Comparison of ENCODE assay signal across 25 cellular contexts in the genomic region with DNA sequence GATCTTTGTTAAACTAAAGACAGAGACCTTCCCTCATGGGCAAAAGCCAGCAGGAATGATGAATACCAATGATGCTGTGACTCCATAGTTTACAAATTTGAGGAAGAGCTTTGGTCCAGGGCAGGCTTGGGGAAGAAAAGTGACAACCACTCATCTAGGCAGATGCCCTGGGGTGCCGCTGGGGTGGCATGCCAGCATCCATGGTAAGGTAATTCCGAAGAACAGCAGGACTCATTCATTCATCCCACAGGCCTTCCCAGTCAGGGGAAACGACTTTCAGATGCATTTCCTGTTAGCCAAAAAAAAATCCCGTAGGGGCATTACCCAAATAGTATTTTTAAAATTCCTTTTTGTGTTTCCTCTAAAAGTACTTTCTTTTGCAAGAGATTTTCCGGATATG.
"Had no signal": no experiment of that assay in that cellular context is flagged by ENCODE, and none has a peak within 500 bp of the region (broad histone marks: within the 10 kb centered on the region; RNA-seq: fewer than 3 reads in every experiment).

No MANE protein-coding gene starts in this region.

- H3K4me3 Mint-ChIP-seq: activated CD8-positive, alpha-beta T cell treated with anti-CD3 and anti-CD28 coated beads, Interleukin-2, amount 10 ng/mL, durations not matched to agents 7 days and 5 days; activated naive CD4-positive, alpha-beta T cell treated with anti-CD3 and anti-CD28 coated beads, Interleukin-2, amount 50 U/mL, for 24 hours; central memory CD8-positive, alpha-beta T cell; T-helper 17 cell; WTC11 had no signal

- H3K27ac Mint-ChIP-seq: activated CD8-positive, alpha-beta T cell treated with anti-CD3 and anti-CD28 coated beads, Interleukin-2, amount 10 ng/mL, durations not matched to agents 7 days and 5 days; activated naive CD4-positive, alpha-beta T cell treated with anti-CD3 and anti-CD28 coated beads, Interleukin-2, amount 50 U/mL, for 24 hours; T-helper 17 cell; WTC11 had no signal

- H3K27ac ChIP-seq: body of pancreas, Peyer's patch had no signal

- H3K9me3 Mint-ChIP-seq: activated naive CD4-positive, alpha-beta T cell treated with anti-CD3 and anti-CD28 coated beads, Interleukin-2, amount 50 U/mL, for 24 hours; central memory CD8-positive, alpha-beta T cell had no signal

- DNase-seq: activated CD4-positive, alpha-beta T cell treated with anti-CD3 and anti-CD28 coated beads for 48 hours; activated CD4-positive, alpha-beta T cell treated with anti-CD3 and anti-CD28 coated beads, Interleukin-2, amount 50 U/mL, for 4 hours; activated CD4-positive, CD25-positive, alpha-beta regulatory T cell treated with anti-CD3 and anti-CD28 coated beads, Interleukin-2, amount 50 U/mL, for 72 hours; activated CD8-positive, alpha-beta memory T cell treated with anti-CD3 and anti-CD28 coated beads, Interleukin-2, amount 50 U/mL, for 48 hours; activated CD8-positive, alpha-beta T cell treated with anti-CD3 and anti-CD28 coated beads, Interleukin-2, amount 10 ng/mL, durations not matched to agents 7 days and 5 days; activated naive CD4-positive, alpha-beta T cell; activated T-cell treated with anti-CD3 and anti-CD28 coated beads, Interleukin-2, amount 50 U/mL, for 1 hour; aorta; body of pancreas; NCI-H1048; NCI-H146; NCI-H187 treated with DMSO at 0.1 percent for 48 hours; NCI-H2081 treated with DMSO at 0.1 percent for 48 hours; NCI-H446 treated with DMSO at 0.1 percent for 48 hours; NCI-H526 treated with DMSO at 0.1 percent for 48 hours; NCI-H82; OCI-M1; Peyer's patch; SHP77 treated with DMSO at 0.1 percent for 48 hours; T-helper 17 cell; T-helper 9 cell had no signal

- H3K4me3 ChIP-seq: body of pancreas, Peyer's patch had no signal

- H3K4me1 Mint-ChIP-seq: activated naive CD4-positive, alpha-beta T cell treated with anti-CD3 and anti-CD28 coated beads, Interleukin-2, amount 50 U/mL, for 24 hours; central memory CD8-positive, alpha-beta T cell; T-helper 17 cell had no signal

- H3K36me3 ChIP-seq: Peyer's patch had no signal

- H3K4me1 ChIP-seq: body of pancreas, Peyer's patch had no signal

- FAIRE-seq: bronchial epithelial cell had no signal

- H3K9me3 ChIP-seq: body of pancreas, Peyer's patch had no signal

- H3K27me3 ChIP-seq: body of pancreas, Peyer's patch had no signal

- ATAC-seq: activated CD8-positive, alpha-beta T cell treated with anti-CD3 and anti-CD28 coated beads, Interleukin-2, amount 10 ng/mL, durations not matched to agents 7 days and 5 days; body of pancreas; T-helper 17 cell; WTC11 had no signal

- H3K36me3 Mint-ChIP-seq: activated naive CD4-positive, alpha-beta T cell treated with anti-CD3 and anti-CD28 coated beads, Interleukin-2, amount 50 U/mL, for 24 hours had no signal
